Comparison of ENCODE assay signal across 8 cellular contexts in the genomic region with DNA sequence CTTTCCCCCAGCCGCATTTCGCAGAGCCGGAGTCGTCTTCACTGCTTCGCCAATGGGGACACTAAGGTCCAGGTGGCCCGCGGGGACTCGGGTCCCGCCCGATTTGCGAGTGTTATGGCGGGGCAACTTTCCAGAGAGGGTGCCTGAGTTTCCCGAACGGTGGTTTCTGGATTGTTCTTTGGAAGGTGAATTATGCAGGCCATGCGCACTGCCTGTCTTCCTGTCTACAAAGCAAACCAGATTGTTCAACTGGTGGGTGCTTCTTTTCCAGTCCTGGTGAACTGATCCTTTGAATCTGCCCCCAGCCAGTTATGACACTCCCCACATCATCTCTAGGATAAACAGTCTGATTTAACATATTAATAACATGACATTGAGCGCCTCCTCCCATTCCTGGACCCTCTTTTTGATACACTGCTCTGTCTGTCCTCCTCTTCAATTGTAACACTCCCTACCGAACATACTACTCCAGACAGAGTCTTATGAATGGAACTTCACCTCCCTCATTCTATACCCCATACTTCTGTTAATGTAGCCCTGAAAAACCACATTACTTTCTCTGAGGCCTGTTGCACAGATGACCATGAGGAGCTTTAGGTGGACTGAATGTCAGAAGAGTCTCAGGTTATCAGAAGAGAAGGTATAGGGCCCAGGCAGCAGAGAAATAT.
DNase-seq lines count a peak whose midpoint lies in the region; ATAC-seq, FAIRE-seq and TF ChIP-seq lines count a peak whose summit lies in the region.

No MANE protein-coding gene starts in this region.

- no peak for ATAC-seq in activated naive CD4-positive, alpha-beta T cell treated with anti-CD3 and anti-CD28 coated beads, Interleukin-2, amount 50 U/mL, for 72 hours
- ATAC-seq in HG02623 (IDR thresholded peaks at IDR 0.05; ENCODE audit: unreplicated experiment) (no peak), HG03280 (IDR thresholded peaks at IDR 0.05; ENCODE audit: unreplicated experiment) (no peak), GM18505 (IDR thresholded peaks at IDR 0.05; ENCODE audit: unreplicated experiment) (no peak)

- peak overlapping the region; percentile 41 for H3K9ac ChIP-seq in keratinocyte (ENCODE audit: control insufficient read depth, extremely low read depth, insufficient read depth, low read length)

- H3K27ac Mint-ChIP-seq in activated naive CD4-positive, alpha-beta T cell treated with anti-CD3 and anti-CD28 coated beads, Interleukin-2, amount 50 U/mL, for 72 hours = peak overlapping the region; percentile 94 to 95

- H3K4me3 ChIP-seq in BE2C (ENCODE audit: low read depth, low read length) (peak overlapping the region; percentile 30), HFF-Myc (replicated peaks; ENCODE audit: low read depth, low read length) (peak overlapping the region; percentile 76), keratinocyte (ENCODE audit: control insufficient read depth in 2 of 3, extremely low read depth in 1 of 3, insufficient read depth in 2 of 3, low read depth in 1 of 3, low read length in 3 of 3) (peak overlapping the region; percentile 6 to 93 (median 52)), testis (peak overlapping the region; percentile 80 to 95)

- H3K27me3 ChIP-seq in BE2C = no peaks in the 10 kb centered on the region
- H3K27me3 ChIP-seq in keratinocyte (ENCODE audit: control insufficient read depth, extremely low read depth, insufficient read depth, low read length) = no peaks in the 10 kb centered on the region
- H3K27me3 ChIP-seq in testis = no peaks in the 10 kb centered on the region

- no peaks in the 10 kb centered on the region for H3K79me2 ChIP-seq in keratinocyte (ENCODE audit: control insufficient read depth, insufficient read depth, low read length)

- H3K9me3 Mint-ChIP-seq in activated naive CD4-positive, alpha-beta T cell treated with anti-CD3 and anti-CD28 coated beads, Interleukin-2, amount 50 U/mL, for 72 hours = no peaks in the 10 kb centered on the region

- H3K36me3 ChIP-seq in BE2C = no peaks in the 10 kb centered on the region
- no peaks in the 10 kb centered on the region for H3K36me3 ChIP-seq in keratinocyte (ENCODE audit: control insufficient read depth in 2 of 2, extremely low read depth in 1 of 2, insufficient read depth in 2 of 2, low read length in 2 of 2)
- no peaks in the 10 kb centered on the region for H3K36me3 ChIP-seq in testis (ENCODE audit: low read depth, missing control alignments)

- dilution Hi-C loops in keratinocyte (cut with MboI; ENCODE audit: extremely low pct_ligation_motif_present, low sequenced_read_pairs) = no loop called here

- no peak for DNase-seq in BE2C
- no peak for DNase-seq in HFF-Myc (ENCODE audit: extremely low read depth, low read depth)
- DNase-seq in activated naive CD4-positive, alpha-beta T cell treated with anti-CD3 and anti-CD28 coated beads, Interleukin-2, amount 50 U/mL, for 72 hours (ENCODE audit: low spot score in 2 of 2) = no peak
- DNase-seq in keratinocyte (ENCODE audit: low read depth, low spot score) = no peak
- DNase-seq in testis = no peak

- TF ChIP-seq POLR2A in testis (IDR thresholded peaks at IDR 0.05) (no peak), GM18505 (IDR thresholded peaks at IDR 0.05; ENCODE audit: borderline replicate concordance, extremely low read depth, insufficient read depth, insufficient read length) (no peak)

- no peaks in the 10 kb centered on the region for H4K20me1 ChIP-seq in keratinocyte (ENCODE audit: control insufficient read depth, extremely low read depth, insufficient read depth, low read length)

- WGBS in testis, 2 donors = 10 to 12% methylated on average over 9 to 17 of the region's 17 CpGs

- no peaks in the 10 kb centered on the region for H3K9me3 ChIP-seq in BE2C
- H3K9me3 ChIP-seq in keratinocyte (ENCODE audit: control insufficient read depth, low read depth, low read length) = no peaks in the 10 kb centered on the region
- H3K9me3 ChIP-seq in testis = no peaks in the 10 kb centered on the region

- intact Hi-C loops in testis (cut with DNase I; ENCODE audit: low total_unique reads) = no loop called here

- no peak overlapping the region for H2AFZ ChIP-seq in keratinocyte (ENCODE audit: control insufficient read depth, low read length)

- H3K9me1 ChIP-seq in keratinocyte (ENCODE audit: control insufficient read depth, extremely low read depth, insufficient read depth, low read length) = no peaks in the 10 kb centered on the region

- H3K36me3 Mint-ChIP-seq in activated naive CD4-positive, alpha-beta T cell treated with anti-CD3 and anti-CD28 coated beads, Interleukin-2, amount 50 U/mL, for 72 hours = peaks cover 6 to 11% of the 10 kb centered on the region in 2 donors

- H3K27ac ChIP-seq in keratinocyte (ENCODE audit: control insufficient read depth, insufficient read depth, low read length) (no peak overlapping the region), testis (peak overlapping the region; percentile 84 to 86)

- no peak for TF ChIP-seq CTCF in BE2C (IDR thresholded peaks at IDR 0.05; ENCODE audit: low read depth, low read length)
- TF ChIP-seq CTCF in HFF-Myc (IDR thresholded peaks at IDR 0.05; ENCODE audit: low read depth, low read length, missing control alignments) = no peak
- TF ChIP-seq CTCF in keratinocyte (optimal IDR thresholded peaks at IDR 0.05 in 1 of 3, IDR thresholded peaks at IDR 0.05 in 1 of 3, conservative IDR thresholded peaks at IDR 0.05 in 1 of 3; ENCODE audit: extremely low read depth in 1 of 3, insufficient read depth in 2 of 3, low read length in 3 of 3) = no peak
- no peak for TF ChIP-seq CTCF in testis (IDR thresholded peaks at IDR 0.05)

- peak overlapping the region; percentile 56 for H3K4me2 ChIP-seq in keratinocyte (ENCODE audit: control insufficient read depth, extremely low read depth, insufficient read depth, low read depth, low read length)

- H3K4me1 ChIP-seq in BE2C (no peaks in the 10 kb centered on the region), keratinocyte (ENCODE audit: control insufficient read depth, extremely low read depth, insufficient read depth, low read length) (peaks cover 9% of the 10 kb centered on the region), testis (peaks cover 3% of the 10 kb centered on the region)

- no peak for FAIRE-seq in keratinocyte (lab: Jason Lieb, UNC)

Comparison
In these comparisons a context has a peak if more than half of its experiments do, and no peak if none do; other contexts are left out.
1. H3K4me3 ChIP-seq: peak in every context shown above with its lines; median percentile 88 in testis; 76 in HFF-Myc; 52 in keratinocyte; 30 in BE2C.